8 cellular contexts compared by ENCODE assay signal in the genomic region with DNA sequence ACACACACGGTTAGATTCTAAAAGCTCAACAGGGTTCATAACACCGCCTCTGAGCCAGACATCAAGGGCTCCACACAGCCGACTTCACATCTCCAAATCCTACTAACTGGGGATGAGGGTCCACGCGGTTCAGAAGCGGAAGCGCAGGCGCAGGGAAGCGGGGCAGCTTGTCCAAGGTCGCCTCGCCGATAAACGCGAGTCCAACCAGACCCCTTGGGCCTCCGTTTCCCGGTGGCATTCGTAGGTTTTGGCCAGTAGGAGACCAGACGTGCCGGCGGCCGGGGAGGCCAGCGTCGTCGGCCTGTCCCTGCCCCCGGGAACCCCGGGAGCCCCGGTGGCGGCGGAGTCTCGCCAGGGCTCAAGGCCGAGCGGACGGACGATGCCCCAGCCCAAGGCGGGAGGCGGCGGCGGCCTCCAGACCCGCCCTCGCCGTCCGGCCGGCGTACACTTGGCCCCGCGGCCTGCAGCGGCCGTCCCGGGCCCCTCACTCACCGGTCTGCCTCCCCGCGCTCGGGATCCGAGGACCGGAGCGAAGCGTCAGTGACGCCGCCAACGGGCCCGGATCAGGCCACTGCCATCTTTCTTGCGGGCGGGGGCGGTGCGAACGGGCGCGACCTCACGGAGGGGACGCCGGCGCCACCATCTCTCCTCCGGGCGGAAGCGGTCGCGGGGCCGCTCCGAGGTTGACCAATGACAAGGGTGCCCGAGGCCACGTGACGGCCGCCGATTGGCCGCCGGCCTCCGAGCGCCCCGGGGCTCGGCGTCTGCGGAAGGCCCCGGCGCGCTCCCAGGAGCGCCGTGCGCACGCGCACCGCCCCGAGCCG. TPM values are rescaled to one million over a fixed set of nuclear protein-coding genes. Genes with fewer than 3 reads are reported as not detected.
DNase-seq lines count a peak whose midpoint lies in the region; ATAC-seq and TF ChIP-seq lines count a peak whose summit lies in the region.

A gene with protein sequence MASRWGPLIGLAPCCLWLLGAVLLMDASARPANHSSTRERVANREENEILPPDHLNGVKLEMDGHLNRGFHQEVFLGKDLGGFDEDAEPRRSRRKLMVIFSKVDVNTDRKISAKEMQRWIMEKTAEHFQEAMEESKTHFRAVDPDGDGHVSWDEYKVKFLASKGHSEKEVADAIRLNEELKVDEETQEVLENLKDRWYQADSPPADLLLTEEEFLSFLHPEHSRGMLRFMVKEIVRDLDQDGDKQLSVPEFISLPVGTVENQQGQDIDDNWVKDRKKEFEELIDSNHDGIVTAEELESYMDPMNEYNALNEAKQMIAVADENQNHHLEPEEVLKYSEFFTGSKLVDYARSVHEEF (minus strand): TSS at position 602 of the 824 bp plus-strand sequence. CDS start 3,229 bp downstream, outside the sequence.

- H3K4me1 ChIP-seq in ectodermal cell (ENCODE audit: control insufficient read depth, insufficient read depth, low read length) (peaks cover 9% of the 10 kb centered on the region), lower lobe of right lung (peaks cover 31% of the 10 kb centered on the region)

- no peaks in the 10 kb centered on the region for H3K36me3 ChIP-seq in ectodermal cell (ENCODE audit: control insufficient read depth, insufficient read depth, low read length)
- peaks cover 26% of the 10 kb centered on the region for H3K36me3 ChIP-seq in lower lobe of right lung

- H3K27me3 ChIP-seq in ectodermal cell (ENCODE audit: control insufficient read depth, insufficient read depth, low read length, poor library complexity, severe bottlenecking) (no peaks in the 10 kb centered on the region), lower lobe of right lung (ENCODE audit: low read depth) (no peaks in the 10 kb centered on the region)

- peak; percentile 97 to 98 for ATAC-seq in lower lobe of right lung

- intact Hi-C loops in lower lobe of right lung (cut with DNase I): no loop called here

- DNase-seq in CMK (ENCODE audit: low read depth) (peak; percentile 96), GM20000 (ENCODE audit: low spot score) (peak; percentile 100), HS-5 (ENCODE audit: low read depth) (peak; percentile 75), NK-92 (lab: John Stamatoyannopoulos, UW; ENCODE audit: unreplicated experiment) (peak; percentile 76), lower lobe of right lung (peak; percentile 98)
- peak; percentile 89 to 96 for DNase-seq in activated CD8-positive, alpha-beta memory T cell treated with anti-CD3 and anti-CD28 coated beads for 1 hour (ENCODE audit: extremely low read depth in 1 of 2, low read depth in 1 of 2)
- DNase-seq in stimulated activated CD4-positive, alpha-beta T cell treated with anti-CD3 and anti-CD28 coated beads, TNF-alpha, amount 100 ng/mL, for 1 hour (ENCODE audit: low read depth in 3 of 3, low spot score in 1 of 3): peak; percentile 91 to 94 (median 93)

- H3K9me3 ChIP-seq in ectodermal cell (ENCODE audit: control insufficient read depth, low read length): no peaks in the 10 kb centered on the region
- no peaks in the 10 kb centered on the region for H3K9me3 ChIP-seq in lower lobe of right lung

- H3K4me3 ChIP-seq in ectodermal cell (ENCODE audit: insufficient read depth, low read depth, low read length): peak within 1 kb of the TSS; percentile 85
- H3K4me3 ChIP-seq in lower lobe of right lung: peak within 1 kb of the TSS; percentile 99

- TF ChIP-seq CTCF in GM20000 (IDR thresholded peaks at IDR 0.05; ENCODE audit: extremely low read depth, missing control alignments) (no peak), lower lobe of right lung (IDR thresholded peaks at IDR 0.05) (no peak)

- H3K27ac ChIP-seq in ectodermal cell (ENCODE audit: insufficient read depth, low read depth, low read length, poor library complexity, severe bottlenecking) (no peak within 1 kb of the TSS), lower lobe of right lung (peak within 1 kb of the TSS; percentile 92)

- 0% methylated on average over 103 of the region's 103 CpGs for WGBS in ectodermal cell, 2 experiments

RNA-seq across cellular contexts. Expression of the gene that starts here (rescaled TPM):
- 75.2 TPM for polyA plus RNA-seq in ectodermal cell (2013, experiment 1 of 4)
- 71.0 TPM for polyA plus RNA-seq in ectodermal cell (2013, experiment 2 of 4)
- 64.3 TPM for polyA plus RNA-seq in ectodermal cell (2013, experiment 3 of 4)
- polyA plus RNA-seq in ectodermal cell (2013, experiment 4 of 4): 72.1 TPM
- 127 TPM for total RNA-seq in lower lobe of right lung
